Comparison of ENCODE assay signal across 33 cellular contexts in genomic region chr10:6254200-6254599, GRCh38. TPM values are rescaled to one million over a fixed set of nuclear protein-coding genes. Genes with fewer than 3 reads are reported as not detected.
DNase-seq lines count a peak whose midpoint lies in the region; ATAC-seq, FAIRE-seq and TF ChIP-seq lines count a peak whose summit lies in the region.
"Had no signal": no experiment of that assay in that cellular context is flagged by ENCODE, and none has a peak within 500 bp of the region (broad histone marks: within the 10 kb centered on the region; RNA-seq: fewer than 3 reads in every experiment).

No MANE protein-coding gene starts in this region.

- no peak overlapping the region for H3K27ac Mint-ChIP-seq in activated T-cell treated with anti-CD3 and anti-CD28 coated beads, Interleukin-2, amount 50 U/mL, for 72 hours
- H3K27ac Mint-ChIP-seq: activated CD4-positive, alpha-beta memory T cell treated with anti-CD3 and anti-CD28 coated beads for 36 hours; activated naive CD8-positive, alpha-beta T cell; activated T-helper 2 cell treated with anti-CD3 and anti-CD28 coated beads, Interferon-gamma antibody, Interleukin-2, Interleukin-4, amounts not matched to agents 10 μg/mL and 5 μg/mL and 100 μg/mL, durations not matched to agents 14 hours and 24 hours and 36 hours; B cell; T-cell had no signal

- no peaks in the 10 kb centered on the region for H3K9me3 ChIP-seq in mucosa of descending colon
- H3K9me3 ChIP-seq in upper lobe of right lung = no peaks in the 10 kb centered on the region
- H3K9me3 ChIP-seq: esophagus squamous epithelium, HAP-1, heart left ventricle, left ventricle myocardium inferior, MG63, SJSA1, suprapubic skin, uterus had no signal

- peaks cover 5 to 18% of the 10 kb centered on the region in 2 donors for H3K36me3 Mint-ChIP-seq in activated T-cell treated with anti-CD3 and anti-CD28 coated beads, Interleukin-2, amount 50 U/mL, for 72 hours (ENCODE audit: insufficient read depth in 2 of 2)

- H3K4me3 ChIP-seq in NB4 (ENCODE audit: low read depth, low read length) (no peak overlapping the region), mucosa of descending colon (no peak overlapping the region), upper lobe of right lung (no peak overlapping the region)
- H3K4me3 ChIP-seq: dorsolateral prefrontal cortex, esophagus squamous epithelium, HAP-1, heart left ventricle, left ventricle myocardium inferior, MG63, SJSA1, suprapubic skin, uterus had no signal

- no peak for FAIRE-seq in urothelium cell line (lab: Jason Lieb, UNC)

- no peak for TF ChIP-seq POLR2A in NB4 (IDR thresholded peaks at IDR 0.05; ENCODE audit: extremely low read depth, insufficient read length)

- H3K36me3 ChIP-seq in mucosa of descending colon (ENCODE audit: low read depth) (no peaks in the 10 kb centered on the region), upper lobe of right lung (no peaks in the 10 kb centered on the region)
- H3K36me3 ChIP-seq: esophagus squamous epithelium, HAP-1, heart left ventricle, left ventricle myocardium inferior, MG63, SJSA1, suprapubic skin, uterus had no signal

- H3K27me3 ChIP-seq in upper lobe of right lung = no peaks in the 10 kb centered on the region
- H3K27me3 ChIP-seq: dorsolateral prefrontal cortex, heart left ventricle, MG63, SJSA1, suprapubic skin, uterus had no signal

- peak; percentile 49 to 63 for ATAC-seq in activated T-cell treated with anti-CD3 and anti-CD28 coated beads, Interleukin-2, amount 50 U/mL, for 72 hours (replicated peaks in 1 of 2)
- peak; percentile 24 for ATAC-seq in mucosa of descending colon
- peak; percentile 42 for ATAC-seq in upper lobe of right lung
- ATAC-seq: foreskin keratinocyte, heart left ventricle, T-cell had no signal

- H3K4me1 ChIP-seq in mucosa of descending colon (ENCODE audit: low read depth) = peaks cover 3% of the 10 kb centered on the region
- no peaks in the 10 kb centered on the region for H3K4me1 ChIP-seq in upper lobe of right lung
- H3K4me1 ChIP-seq: foreskin keratinocyte, HAP-1, heart left ventricle, left ventricle myocardium inferior, SJSA1, uterus had no signal

- H3K9me3 Mint-ChIP-seq in activated T-cell treated with anti-CD3 and anti-CD28 coated beads, Interleukin-2, amount 50 U/mL, for 72 hours = peaks cover 4% of the 10 kb centered on the region in 2 donors
- H3K9me3 Mint-ChIP-seq: activated CD4-positive, alpha-beta memory T cell treated with anti-CD3 and anti-CD28 coated beads for 36 hours; T-cell had no signal

- H3K4me3 Mint-ChIP-seq in activated T-cell treated with anti-CD3 and anti-CD28 coated beads, Interleukin-2, amount 50 U/mL, for 72 hours = peak overlapping the region in 1 of 2 donors; percentile 31
- H3K4me3 Mint-ChIP-seq: activated CD4-positive, alpha-beta memory T cell treated with anti-CD3 and anti-CD28 coated beads for 36 hours; activated naive CD8-positive, alpha-beta T cell; B cell; T-cell had no signal

- H3K27me3 Mint-ChIP-seq in activated T-cell treated with anti-CD3 and anti-CD28 coated beads, Interleukin-2, amount 50 U/mL, for 72 hours (ENCODE audit: low read depth) = no peaks in the 10 kb centered on the region
- H3K27me3 Mint-ChIP-seq: activated CD4-positive, alpha-beta memory T cell treated with anti-CD3 and anti-CD28 coated beads for 36 hours; activated naive CD8-positive, alpha-beta T cell; B cell; T-cell had no signal

- H3K4me1 Mint-ChIP-seq in activated T-cell treated with anti-CD3 and anti-CD28 coated beads, Interleukin-2, amount 50 U/mL, for 72 hours (ENCODE audit: low read depth) = peaks cover 23% of the 10 kb centered on the region
- H3K4me1 Mint-ChIP-seq: B cell, T-cell had no signal

- intact Hi-C loops in mucosa of descending colon (cut with DNase I, micrococcal nuclease) = no loop called here
- intact Hi-C loops in upper lobe of right lung (cut with DNase I) = no loop called here

- no peak overlapping the region for H3K27ac ChIP-seq in upper lobe of right lung
- H3K27ac ChIP-seq: dorsolateral prefrontal cortex, esophagus squamous epithelium, foreskin keratinocyte, heart left ventricle, HL-60, left ventricle myocardium inferior, SJSA1, suprapubic skin, uterus had no signal

- TF ChIP-seq CTCF in NB4 (IDR thresholded peaks at IDR 0.05; ENCODE audit: low read depth, low read length) (no peak), mucosa of descending colon (IDR thresholded peaks at IDR 0.05) (no peak), upper lobe of right lung (IDR thresholded peaks at IDR 0.05) (no peak)

- no peak for DNase-seq in activated T-cell treated with anti-CD3 and anti-CD28 coated beads, Interleukin-2, amount 50 U/mL, for 72 hours
- no peak for DNase-seq in activated T-cell treated with anti-CD3 and anti-CD28 coated beads, Interleukin-2, amount 50 U/mL, for 48 hours
- DNase-seq in NB4 (ENCODE audit: low read depth) (peak; percentile 30), mucosa of descending colon (no peak), upper lobe of right lung (no peak), NCI-H128 (lab: John Stamatoyannopoulos, UW; ENCODE audit: unreplicated experiment) (no peak), urothelium cell line (ENCODE audit: low spot score) (no peak), NAMALWA (ENCODE audit: low spot score) (no peak)
- DNase-seq: activated CD4-positive, alpha-beta memory T cell treated with anti-CD3 and anti-CD28 coated beads for 36 hours; DMS 273 treated with DMSO at 0.1 percent for 48 hours; dorsolateral prefrontal cortex; EL; esophagus squamous epithelium; foreskin keratinocyte; heart left ventricle; islet precursor cell; KG1; left ventricle myocardium inferior; MG63; NCI-H2107; NCI-H345; occipital lobe; stimulated activated CD4-positive, alpha-beta T cell treated with anti-CD3 and anti-CD28 coated beads, Interleukin-15, amount 100 ng/mL, for 24 hours; stimulated activated CD4-positive, alpha-beta T cell treated with anti-CD3 and anti-CD28 coated beads, Interleukin-4, amount 100 ng/mL, for 4 hours; T-cell; uterus had no signal

RNA-seq across cellular contexts. Expression of gene PFKFB3, which starts 51.5 kb away (rescaled TPM):
- total RNA-seq in activated T-cell treated with anti-CD3 and anti-CD28 coated beads, Interleukin-2, amount 50 U/mL, for 72 hours = 100 to 1,000 TPM; 120 to 153 TPM
- 10 to 100 TPM; 19.3 to 39.0 (median 21.7) TPM for total RNA-seq in mucosa of descending colon
- 77.2 TPM for total RNA-seq in upper lobe of right lung
